29 cellular contexts compared by ENCODE assay signal in genomic region chr16:9567674-9568073, GRCh38.
A peak's percentile ranks its signal among the peaks of the same experiment; 100 is the strongest.
DNase-seq lines count a peak whose midpoint lies in the region; ATAC-seq, FAIRE-seq and TF ChIP-seq lines count a peak whose summit lies in the region.
"Had no signal": no experiment of that assay in that cellular context is flagged by ENCODE, and none has a peak within 500 bp of the region (broad histone marks: within the 10 kb centered on the region; RNA-seq: fewer than 3 reads in every experiment).

No MANE protein-coding gene starts in this region.

- CTCF ChIA-PET in A673 (lab: Charles Lee) (no interaction called here), K562 (lab: Yijun Ruan, JAX; ENCODE audit: low intra/inter-chr PET ratio) (no interaction called here)

- H3K36me3 ChIP-seq in A673 (ENCODE audit: insufficient read depth, low read length, poor library complexity, severe bottlenecking): no peaks in the 10 kb centered on the region
- no peaks in the 10 kb centered on the region for H3K36me3 ChIP-seq in K562 (ENCODE audit: control insufficient read depth, insufficient read depth, low read length)
- H3K36me3 ChIP-seq: BLaER1 treated with 17β-estradiol and CSF1 and Interleukin-3, amounts not matched to agents 10 nM and 100 nM; esophagus squamous epithelium; sigmoid colon; tibial artery had no signal

- H3K27ac ChIP-seq in A673 (ENCODE audit: low read depth, low read length, poor library complexity, severe bottlenecking) (no peak overlapping the region), K562 (ENCODE audit: extremely low read depth, low read depth, low read length) (no peak overlapping the region)
- H3K27ac ChIP-seq: BLaER1 treated with 17β-estradiol and CSF1 and Interleukin-3, amounts not matched to agents 10 nM and 100 nM; dorsolateral prefrontal cortex; esophagus squamous epithelium; GM23248; sigmoid colon; tibial artery had no signal

- BruUV-seq in A673 (replicated peaks; lab: Mats Ljungman, UMichigan) (no TSS peak), K562 (replicated peaks; lab: Mats Ljungman, UMichigan) (no TSS peak)

- no peak overlapping the region for H3K4me2 ChIP-seq in K562 (ENCODE audit: insufficient read depth, low read length)
- H3K4me2 ChIP-seq: BLaER1 treated with 17β-estradiol and CSF1 and Interleukin-3, amounts not matched to agents 10 nM and 100 nM had no signal

- H3K27me3 ChIP-seq in A673 (replicated peaks; ENCODE audit: insufficient read depth, low read depth, low read length, poor library complexity) (no peaks in the 10 kb centered on the region), K562 (ENCODE audit: control insufficient read depth in 2 of 2, insufficient read depth in 2 of 2, low read length in 2 of 2) (peaks cover 0 to 13% of the 10 kb centered on the region in 2 experiments; a peak in 2 of 5 replicates)
- H3K27me3 ChIP-seq: BLaER1 treated with 17β-estradiol and CSF1 and Interleukin-3, amounts not matched to agents 10 nM and 100 nM; dorsolateral prefrontal cortex; esophagus squamous epithelium; sigmoid colon; tibial artery had no signal

- no peaks in the 10 kb centered on the region for H4K20me1 ChIP-seq in K562 (replicated peaks; ENCODE audit: control insufficient read depth, insufficient read depth, low read length)
- H4K20me1 ChIP-seq: BLaER1 treated with 17β-estradiol and CSF1 and Interleukin-3, amounts not matched to agents 10 nM and 100 nM had no signal

- TF ChIP-seq EP300 in K562 (IDR thresholded peaks at IDR 0.05; ENCODE audit: low read length): no peak

- no peak for TF ChIP-seq CTCF in A673 (conservative IDR thresholded peaks at IDR 0.05; ENCODE audit: low read depth, low read length)
- TF ChIP-seq CTCF in K562 (IDR thresholded peaks at IDR 0.05 in 2 of 3, conservative IDR thresholded peaks at IDR 0.05 in 1 of 3; ENCODE audit: insufficient read depth in 2 of 3, low read depth in 1 of 3, low read length in 3 of 3): no peak

- TF ChIP-seq RAD21 in K562 (CRISPR knock-in tag; conservative IDR thresholded peaks at IDR 0.05 in 1 of 2, IDR thresholded peaks at IDR 0.05 in 1 of 2): no peak

- no peaks in the 10 kb centered on the region for H3K9me1 ChIP-seq in K562 (ENCODE audit: control insufficient read depth, insufficient read depth, low read length)

- no peak for FAIRE-seq in K562 (lab: Jason Lieb, UNC)
- FAIRE-seq: frontal cortex had no signal

- in situ Hi-C loops in K562 (cut with MboI): no loop called here

- no peaks in the 10 kb centered on the region for H3K79me2 ChIP-seq in K562 (ENCODE audit: control insufficient read depth, insufficient read depth, low read length)

- H3K4me3 ChIP-seq in A673 (ENCODE audit: low read depth, low read length, poor library complexity, severe bottlenecking) (no peak overlapping the region), K562 (no peak overlapping the region)
- H3K4me3 ChIP-seq: BLaER1 treated with 17β-estradiol and CSF1 and Interleukin-3, amounts not matched to agents 10 nM and 100 nM; dorsolateral prefrontal cortex; esophagus squamous epithelium; GM23248; mucosa of descending colon; sigmoid colon; tibial artery had no signal

- H3K9ac ChIP-seq in K562 (ENCODE audit: insufficient read depth in 1 of 2, low read depth in 2 of 2, low read length in 2 of 2): no peak overlapping the region
- H3K9ac ChIP-seq: BLaER1 treated with 17β-estradiol and CSF1 and Interleukin-3, amounts not matched to agents 10 nM and 100 nM; GM23248 had no signal

- DNase-seq in A673 (ENCODE audit: low spot score) (peak; percentile 42), DMS153 treated with DMSO at 0.1 percent for 48 hours (lab: John Stamatoyannopoulos, UW; ENCODE audit: unreplicated experiment) (peak; percentile 93), NCI-H187 treated with DMSO at 0.1 percent for 48 hours (lab: John Stamatoyannopoulos, UW) (peak; percentile 77), K562 (ENCODE audit: extremely low read depth in 1 of 4, low spot score in 3 of 4) (no peak), HuH-7.5 (ENCODE audit: low spot score) (no peak), nucleus accumbens (lab: John Stamatoyannopoulos, UW) (no peak)
- DNase-seq in stimulated activated CD4-positive, alpha-beta T cell treated with anti-CD3 and anti-CD28 coated beads, Interleukin-2, amount 100 ng/mL, for 24 hours: no peak
- DNase-seq: activated CD4-positive, alpha-beta memory T cell treated with anti-CD3 and anti-CD28 coated beads for 36 hours; COR-L47; dorsolateral prefrontal cortex; esophagus squamous epithelium; GF-D8; GM23248; HFFc6; KBM-7; mammary epithelial cell; mucosa of descending colon; natural killer cell; NCI-H1105 treated with DMSO at 0.1 percent for 48 hours; NCI-H2081 treated with DMSO at 0.1 percent for 48 hours; NCI-H345; NK-92 treated with Interleukin-12 subunit alpha and Interleukin-12 subunit beta, amount 100 ng/mL, for 24 hours; occipital lobe; sigmoid colon; stimulated activated CD4-positive, alpha-beta T cell treated with anti-CD3 and anti-CD28 coated beads, Interleukin-4, amount 100 ng/mL, for 24 hours; T-cell; tibial artery had no signal

- no peak overlapping the region for H2AFZ ChIP-seq in K562 (ENCODE audit: low read depth, low read length)
- H2AFZ ChIP-seq: GM23248 had no signal

- H3K4me1 ChIP-seq in A673 (ENCODE audit: insufficient read depth, low read length, poor library complexity, severe bottlenecking) (no peaks in the 10 kb centered on the region), K562 (replicated peaks in 1 of 2; ENCODE audit: control insufficient read depth in 2 of 2, insufficient read depth in 2 of 2, low read length in 2 of 2) (no peaks in the 10 kb centered on the region)
- H3K4me1 ChIP-seq: BLaER1 treated with 17β-estradiol and CSF1 and Interleukin-3, amounts not matched to agents 10 nM and 100 nM; esophagus squamous epithelium; sigmoid colon; tibial artery had no signal

- WGBS in K562 (ENCODE audit: insufficient coverage, low coverage, missing lambda C conversion rate): under 1% methylated on average over 7 of the region's 7 CpGs

- POLR2A ChIA-PET in A673 (lab: Charles Lee; ENCODE audit: low non-redundant PET) (no interaction called here), K562 (lab: Yijun Ruan, JAX) (interaction anchor here (0.9 kb wide), 1 partner anchor 677 kb away, joined by 3 read pairs; no protein-coding TSS in a partner anchor)

- H3K9me3 ChIP-seq in A673 (ENCODE audit: low read depth, low read length, poor library complexity, severe bottlenecking) (no peaks in the 10 kb centered on the region), K562 (replicated peaks; ENCODE audit: control insufficient read depth, insufficient read depth, low read depth, low read length) (no peaks in the 10 kb centered on the region)
- H3K9me3 ChIP-seq: esophagus squamous epithelium, mucosa of descending colon, sigmoid colon, tibial artery had no signal

- no peak for TF ChIP-seq POLR2A in K562 (conservative IDR thresholded peaks at IDR 0.05)

- intact Hi-C loops in A673 (cut with micrococcal nuclease; ENCODE audit: unreplicated experiment): no loop called here
- intact Hi-C loops in K562 (cut with micrococcal nuclease): no loop called here

- ATAC-seq in K562: no peak
- ATAC-seq: mucosa of descending colon, natural killer cell, T-cell had no signal

TF ChIP-seq in K562, 482 proteins besides CTCF, POLR2A, EP300 and RAD21:
- TF ChIP-seq MEIS2 (IDR thresholded peaks at IDR 0.05; ENCODE audit: partially characterized antibody) (peak; percentile 31), HDAC2 (IDR thresholded peaks at IDR 0.05) (no peak)

Comparison
In these comparisons a context has a peak if more than half of its experiments do, and no peak if none do; other contexts are left out.
1. DNase-seq: peak in A673 (single experiment), DMS153 treated with DMSO at 0.1 percent for 48 hours (single experiment) and NCI-H187 treated with DMSO at 0.1 percent for 48 hours (single experiment); none in K562 (0 of 4), stimulated activated CD4-positive, alpha-beta T cell treated with anti-CD3 and anti-CD28 coated beads, Interleukin-2, amount 100 ng/mL, for 24 hours (0 of 2), HuH-7.5 (single experiment) and nucleus accumbens (0 of 56).